8 cellular contexts compared by ENCODE assay signal in the genomic region with DNA sequence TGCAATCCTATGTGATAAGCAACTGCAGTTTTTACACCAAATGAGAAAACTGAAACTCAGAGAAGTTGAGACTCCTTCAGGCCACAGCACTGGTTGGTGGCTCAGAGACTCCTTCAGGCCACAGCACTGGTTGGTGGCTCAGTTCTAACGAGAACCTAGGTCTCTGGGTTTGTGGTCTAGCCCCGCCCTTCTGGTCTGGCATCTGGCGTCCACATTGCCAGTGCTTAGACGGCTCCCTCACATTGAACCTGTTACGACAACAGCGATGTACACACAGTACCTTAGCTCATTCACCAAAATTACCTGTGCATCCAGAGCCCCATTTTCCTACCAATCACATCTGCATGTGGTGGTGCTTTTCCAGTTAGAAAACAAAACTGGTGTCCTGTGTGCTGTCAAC.
A peak's percentile ranks its signal among the peaks of the same experiment; 100 is the strongest.
DNase-seq lines count a peak whose midpoint lies in the region; ATAC-seq lines count a peak whose summit lies in the region.

No MANE protein-coding gene starts in this region.

- ATAC-seq in GM21367 (IDR thresholded peaks at IDR 0.05; ENCODE audit: unreplicated experiment) (peak; percentile 42), HG03571 (IDR thresholded peaks at IDR 0.05; ENCODE audit: unreplicated experiment) (peak; percentile 12)

- DNase-seq in Daoy (ENCODE audit: low read depth) (peak; percentile 19), NCI-H187 treated with DMSO at 0.1 percent for 48 hours (lab: John Stamatoyannopoulos, UW) (no peak), D341Med (ENCODE audit: low spot score) (no peak), NCI-H226 (no peak)
- peak; percentile 45 for DNase-seq in activated effector memory CD4-positive, alpha-beta T cell treated with Interleukin-2 at 50 U/mL for 16 hours
- DNase-seq in stimulated activated CD4-positive, alpha-beta T cell treated with anti-CD3 and anti-CD28 coated beads, Interleukin-15, amount 100 ng/mL, for 24 hours: peak; percentile 64

Comparison
In these comparisons a context has a peak if more than half of its experiments do, and no peak if none do; other contexts are left out.
1. DNase-seq: peak in Daoy (single experiment), activated effector memory CD4-positive, alpha-beta T cell treated with Interleukin-2 at 50 U/mL for 16 hours (single experiment) and stimulated activated CD4-positive, alpha-beta T cell treated with anti-CD3 and anti-CD28 coated beads, Interleukin-15, amount 100 ng/mL, for 24 hours (single experiment); none in NCI-H187 treated with DMSO at 0.1 percent for 48 hours (single experiment), D341Med (single experiment) and NCI-H226 (single experiment).